ENCODE assay signal across 8 cellular contexts in the genomic region with DNA sequence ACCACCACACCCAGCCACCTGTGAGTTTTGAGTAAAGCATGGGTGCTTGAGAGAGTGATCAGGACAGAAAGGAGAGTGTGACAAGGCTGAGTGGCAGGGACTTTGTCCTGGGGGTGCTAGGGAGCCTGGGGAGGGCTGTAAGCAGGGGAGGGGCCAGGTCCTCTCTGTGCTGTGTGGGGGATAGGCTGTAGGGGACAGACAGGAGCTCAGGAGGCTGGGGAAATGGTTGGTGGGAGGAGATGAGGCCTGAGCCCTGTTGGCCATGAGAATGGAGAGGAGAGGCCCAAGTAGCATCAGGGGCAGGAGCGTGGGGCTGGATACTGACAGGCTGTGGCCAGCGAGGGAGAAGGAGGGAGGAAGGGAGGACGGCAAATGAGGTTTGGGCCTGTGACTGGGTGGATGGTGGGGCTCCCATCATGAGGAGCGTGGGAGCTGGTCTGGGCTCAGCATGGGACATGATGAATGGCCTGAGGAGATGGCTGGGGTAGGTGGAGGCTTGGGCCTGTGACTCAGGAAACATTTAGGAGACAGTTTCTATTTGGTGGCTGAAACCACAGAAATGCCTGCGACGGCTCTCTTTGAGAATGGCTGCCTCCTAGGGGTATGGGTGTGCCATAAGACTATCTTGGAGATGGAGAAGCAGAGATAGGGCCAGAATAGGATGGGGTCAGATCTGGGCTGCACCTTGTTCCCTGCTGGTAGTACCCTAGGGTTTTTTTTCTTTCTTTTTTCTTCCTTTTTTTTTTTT. TPM values are rescaled to one million over a fixed set of nuclear protein-coding genes. Genes with fewer than 3 reads are reported as not detected.
DNase-seq lines count a peak whose midpoint lies in the region; ATAC-seq and TF ChIP-seq lines count a peak whose summit lies in the region.

No MANE protein-coding gene starts in this region.

- peaks cover 23% of the 10 kb centered on the region for H3K4me1 ChIP-seq in left ventricle myocardium inferior
- peaks cover 8% of the 10 kb centered on the region for H3K4me1 ChIP-seq in smooth muscle cell (ENCODE audit: low read depth)
- peaks cover 15 to 23% (median 20%) of the 10 kb centered on the region in 4 donors for H3K4me1 ChIP-seq in stomach

- H3K79me2 ChIP-seq in smooth muscle cell (ENCODE audit: low read depth): no peaks in the 10 kb centered on the region

- intact Hi-C loops in left ventricle myocardium inferior (cut with micrococcal nuclease) (no loop called here), cardiac septum (cut with DNase I) (no loop called here), stomach (cut with DNase I; ENCODE audit: low total_unique reads) (no loop called here)

- WGBS in smooth muscle cell (ENCODE audit: low lambda C conversion rate): 75% methylated on average over 6 of the region's 6 CpGs
- WGBS in stomach, 5 donors: 68 to 83% (median 72%) methylated on average over 6 of the region's 6 CpGs

- H3K9me3 Mint-ChIP-seq in central memory CD8-positive, alpha-beta T cell: no peaks in the 10 kb centered on the region
- no peaks in the 10 kb centered on the region for H3K9me3 Mint-ChIP-seq in stimulated activated naive CD8-positive, alpha-beta T cell treated with anti-CD3 and anti-CD28 coated beads, Interleukin-15, Interleukin-2, amounts not matched to agents 100 ng/mL and 50 ng/mL, for 24 hours

- H3K4me3 ChIP-seq in left ventricle myocardium inferior (no peak overlapping the region), smooth muscle cell (no peak overlapping the region), stomach (no peak overlapping the region)

- no peak for TF ChIP-seq POLR2A in stomach (IDR thresholded peaks at IDR 0.05)

- H3K27ac Mint-ChIP-seq in central memory CD8-positive, alpha-beta T cell (ENCODE audit: low read depth): peak overlapping the region; percentile 89
- peak overlapping the region; percentile 88 for H3K27ac Mint-ChIP-seq in stimulated activated naive CD8-positive, alpha-beta T cell treated with anti-CD3 and anti-CD28 coated beads, Interleukin-15, Interleukin-2, amounts not matched to agents 100 ng/mL and 50 ng/mL, for 24 hours

- H3K4me3 Mint-ChIP-seq in central memory CD8-positive, alpha-beta T cell: peak overlapping the region; percentile 78
- peak overlapping the region; percentile 71 for H3K4me3 Mint-ChIP-seq in stimulated activated naive CD8-positive, alpha-beta T cell treated with anti-CD3 and anti-CD28 coated beads, Interleukin-15, Interleukin-2, amounts not matched to agents 100 ng/mL and 50 ng/mL, for 24 hours

- TF ChIP-seq EP300 in stomach (IDR thresholded peaks at IDR 0.05): no peak

- peaks cover 20% of the 10 kb centered on the region for H3K27me3 Mint-ChIP-seq in central memory CD8-positive, alpha-beta T cell
- peaks cover 23% of the 10 kb centered on the region for H3K27me3 Mint-ChIP-seq in stimulated activated naive CD8-positive, alpha-beta T cell treated with anti-CD3 and anti-CD28 coated beads, Interleukin-15, Interleukin-2, amounts not matched to agents 100 ng/mL and 50 ng/mL, for 24 hours

- peaks cover 17% of the 10 kb centered on the region for H3K27me3 ChIP-seq in left ventricle myocardium inferior (ENCODE audit: low read depth)
- no peaks in the 10 kb centered on the region for H3K27me3 ChIP-seq in smooth muscle cell (ENCODE audit: low read depth)
- H3K27me3 ChIP-seq in stomach: peaks cover 0 to 63% (median 25%) of the 10 kb centered on the region in 3 donors

- no peaks in the 10 kb centered on the region for H3K36me3 ChIP-seq in left ventricle myocardium inferior
- peaks cover 3% of the 10 kb centered on the region for H3K36me3 ChIP-seq in smooth muscle cell (ENCODE audit: low read depth)
- H3K36me3 ChIP-seq in stomach: no peaks in the 10 kb centered on the region

- H3K4me1 Mint-ChIP-seq in central memory CD8-positive, alpha-beta T cell: peaks cover 17% of the 10 kb centered on the region
- peaks cover 34% of the 10 kb centered on the region for H3K4me1 Mint-ChIP-seq in stimulated activated naive CD8-positive, alpha-beta T cell treated with anti-CD3 and anti-CD28 coated beads, Interleukin-15, Interleukin-2, amounts not matched to agents 100 ng/mL and 50 ng/mL, for 24 hours (ENCODE audit: low read depth)

- H2AFZ ChIP-seq in smooth muscle cell (ENCODE audit: low read depth): no peak overlapping the region

- no peaks in the 10 kb centered on the region for H3K9me3 ChIP-seq in left ventricle myocardium inferior (replicated peaks)
- no peaks in the 10 kb centered on the region for H3K9me3 ChIP-seq in smooth muscle cell (replicated peaks; ENCODE audit: low read depth)
- H3K9me3 ChIP-seq in stomach: no peaks in the 10 kb centered on the region

- H3F3A ChIP-seq in smooth muscle cell (ENCODE audit: low read depth): no peaks in the 10 kb centered on the region

- no peaks in the 10 kb centered on the region for H4K20me1 ChIP-seq in smooth muscle cell (ENCODE audit: low read depth)

- DNase-seq in left ventricle myocardium inferior: no peak
- no peak for DNase-seq in cardiac septum (ENCODE audit: low spot score)
- peak; percentile 74 for DNase-seq in OCI-M1 (lab: John Stamatoyannopoulos, UW)
- DNase-seq in central memory CD8-positive, alpha-beta T cell (ENCODE audit: low spot score in 2 of 2): no peak
- DNase-seq in smooth muscle cell (lab: John Stamatoyannopoulos, UW; ENCODE audit: unreplicated experiment): no peak
- DNase-seq in stomach: no peak
- DNase-seq in pons (ENCODE audit: low spot score): no peak

- no peak overlapping the region for H3K4me2 ChIP-seq in smooth muscle cell

- no peak overlapping the region for H3K9ac ChIP-seq in smooth muscle cell (ENCODE audit: low read depth)

- H3K36me3 Mint-ChIP-seq in central memory CD8-positive, alpha-beta T cell (ENCODE audit: insufficient read depth): peaks cover 3% of the 10 kb centered on the region
- H3K36me3 Mint-ChIP-seq in stimulated activated naive CD8-positive, alpha-beta T cell treated with anti-CD3 and anti-CD28 coated beads, Interleukin-15, Interleukin-2, amounts not matched to agents 100 ng/mL and 50 ng/mL, for 24 hours (ENCODE audit: low read depth): no peaks in the 10 kb centered on the region

- TF ChIP-seq CTCF in left ventricle myocardium inferior (IDR thresholded peaks at IDR 0.05; ENCODE audit: borderline replicate concordance) (no peak), smooth muscle cell (IDR thresholded peaks at IDR 0.05; ENCODE audit: borderline replicate concordance, insufficient read depth, poor library complexity, severe bottlenecking) (no peak), stomach (IDR thresholded peaks at IDR 0.05) (no peak)

- H3K27ac ChIP-seq in left ventricle myocardium inferior (replicated peaks): peak overlapping the region; percentile 61
- H3K27ac ChIP-seq in smooth muscle cell (ENCODE audit: low read depth): no peak overlapping the region
- no peak overlapping the region for H3K27ac ChIP-seq in stomach

- peak; percentile 19 for ATAC-seq in central memory CD8-positive, alpha-beta T cell (replicated peaks; ENCODE audit: extremely low read depth, poor library complexity, severe bottlenecking)

RNA-seq across cellular contexts. Expression of gene GRIN2D, which starts 25.0 kb away (rescaled TPM):
- total RNA-seq in left ventricle myocardium inferior (0.30 TPM), cardiac septum (0.70 TPM), smooth muscle cell (3.5 and 4.0 TPM in 2 replicates), stomach (1 to 10 TPM in 1 of 5 donors, under 1 TPM in 2, not detected in 2; 0.14 to 1.8 (median 0.37) TPM)
- polyA plus RNA-seq in smooth muscle cell (10.7 and 12.7 TPM in 2 replicates), stomach (under 1 TPM in 2 of 3 donors, not detected in 1; 0.06 to 0.10 TPM)

RNA-seq across cellular contexts. Expression of gene KDELR1, which starts 27.1 kb away (rescaled TPM):
- 68.4 TPM for total RNA-seq in left ventricle myocardium inferior
- total RNA-seq in cardiac septum: 70.1 TPM
- total RNA-seq in smooth muscle cell: 203 and 239 TPM in 2 replicates
- polyA plus RNA-seq in smooth muscle cell: 296 and 315 TPM in 2 replicates
- total RNA-seq in stomach: 100 to 1,000 TPM in 1 of 5 donors, 10 to 100 TPM in 4; 45.8 to 123 (median 67.7) TPM
- polyA plus RNA-seq in stomach: 10 to 100 TPM; 69.8 to 93.8 (median 72.0) TPM

RNA-seq across cellular contexts. Expression of gene GRWD1, which starts 27.3 kb away (rescaled TPM):
- total RNA-seq in left ventricle myocardium inferior (17.0 TPM), cardiac septum (17.5 TPM), smooth muscle cell (11.7 and 22.1 TPM in 2 replicates), stomach (10 to 100 TPM in 4 of 5 donors, 1 to 10 TPM in 1; 5.8 to 49.4 (median 18.5) TPM)
- polyA plus RNA-seq in smooth muscle cell (23.6 and 25.7 TPM in 2 replicates), stomach (10 to 100 TPM in 2 of 3 donors, 1 to 10 TPM in 1; 7.6 to 13.9 (median 12.8) TPM)

RNA-seq across cellular contexts. Expression of gene KCNJ14, which starts 36.9 kb away (rescaled TPM):
- total RNA-seq in left ventricle myocardium inferior (0.27 TPM), cardiac septum (0.32 TPM), smooth muscle cell (1.2 and 1.8 TPM in 2 replicates), stomach (1 to 10 TPM in 2 of 5 donors, under 1 TPM in 1, not detected in 2; 0.92 to 4.6 (median 1.0) TPM)
- polyA plus RNA-seq in smooth muscle cell (1.7 and 2.0 TPM in 2 replicates), stomach (under 1 TPM in 2 of 3 donors, not detected in 1; 0.19 to 0.75 TPM)

RNA-seq across cellular contexts. Expression of gene CYTH2, which starts 50.7 kb away (rescaled TPM):
- total RNA-seq in left ventricle myocardium inferior (32.1 TPM), cardiac septum (46.4 TPM), smooth muscle cell (44.5 and 49.7 TPM in 2 replicates), stomach (100 to 1,000 TPM in 2 of 5 donors, 10 to 100 TPM in 3; 39.3 to 229 (median 75.9) TPM)
- polyA plus RNA-seq in smooth muscle cell (62.1 and 95.0 TPM in 2 replicates), stomach (10 to 100 TPM; 46.3 to 63.7 (median 48.8) TPM)
